Comparison of ENCODE assay signal across 32 cellular contexts in genomic region chr20:732727-733126, GRCh38. TPM values are rescaled to one million over a fixed set of nuclear protein-coding genes. Genes with fewer than 3 reads are reported as not detected.
"Had no signal": no experiment of that assay in that cellular context is flagged by ENCODE, and none has a peak within 500 bp of the region (broad histone marks: within the 10 kb centered on the region; RNA-seq: fewer than 3 reads in every experiment).

No MANE protein-coding gene starts in this region.

- H3K36me3 ChIP-seq: colonic mucosa, esophagus muscularis mucosa, sigmoid colon, thyroid gland, upper lobe of right lung had no signal

- H3K4me2 ChIP-seq: smooth muscle cell had no signal

- DNase-seq: activated CD4-positive, alpha-beta T cell treated with anti-CD3 and anti-CD28 coated beads for 4 hours; activated CD4-positive, alpha-beta T cell treated with anti-CD3 and anti-CD28 coated beads, Interleukin-2, amount 50 U/mL, for 48 hours; activated CD4-positive, CD25-positive, alpha-beta regulatory T cell; activated naive CD4-positive, alpha-beta T cell treated with anti-CD3 and anti-CD28 coated beads, Interleukin-2, amount 10 ng/mL, durations not matched to agents 7 days and 5 days; activated T-cell treated with anti-CD3 and anti-CD28 coated beads, Interleukin-2, amount 50 U/mL, for 48 hours; amygdala; colonic mucosa; effector memory CD8-positive, alpha-beta T cell; hypothalamus; left ventricle myocardium superior; mammary epithelial cell; midbrain; posterior cingulate gyrus; sigmoid colon; stimulated activated CD4-positive, alpha-beta T cell treated with anti-CD3 and anti-CD28 coated beads, Interleukin-2, amount 100 ng/mL, for 48 hours; stimulated activated naive CD4-positive, alpha-beta T cell; substantia nigra; T-helper 9 cell; thyroid gland had no signal

- H3K4me1 Mint-ChIP-seq: activated naive CD4-positive, alpha-beta T cell treated with anti-CD3 and anti-CD28 coated beads, Interleukin-2, amount 10 ng/mL, durations not matched to agents 7 days and 5 days had no signal

- H3K36me3 Mint-ChIP-seq: activated naive CD4-positive, alpha-beta T cell treated with anti-CD3 and anti-CD28 coated beads, Interleukin-2, amount 10 ng/mL, durations not matched to agents 7 days and 5 days had no signal

- H3K9me3 ChIP-seq: colonic mucosa, esophagus muscularis mucosa, sigmoid colon, thyroid gland, upper lobe of right lung had no signal

- FAIRE-seq: bronchial epithelial cell, endothelial cell of umbilical vein, frontal cortex, islet of Langerhans had no signal

- H3K4me3 Mint-ChIP-seq: activated naive CD4-positive, alpha-beta T cell treated with anti-CD3 and anti-CD28 coated beads, Interleukin-2, amount 10 ng/mL, durations not matched to agents 7 days and 5 days; effector memory CD8-positive, alpha-beta T cell had no signal

- H3K4me3 ChIP-seq: colonic mucosa, dorsolateral prefrontal cortex, esophagus muscularis mucosa, sigmoid colon, smooth muscle cell, thyroid gland, upper lobe of right lung had no signal

- H3K4me1 ChIP-seq: colonic mucosa had no signal

- ATAC-seq: effector memory CD8-positive, alpha-beta T cell; left ventricle myocardium superior; upper lobe of right lung had no signal

- H3K27ac ChIP-seq: colonic mucosa, dorsolateral prefrontal cortex, esophagus muscularis mucosa, sigmoid colon, thyroid gland, upper lobe of right lung had no signal

- H3K9me3 Mint-ChIP-seq: activated naive CD4-positive, alpha-beta T cell treated with anti-CD3 and anti-CD28 coated beads, Interleukin-2, amount 10 ng/mL, durations not matched to agents 7 days and 5 days; effector memory CD8-positive, alpha-beta T cell had no signal

- H3K27ac Mint-ChIP-seq: activated naive CD4-positive, alpha-beta T cell treated with anti-CD3 and anti-CD28 coated beads, Interleukin-2, amount 10 ng/mL, durations not matched to agents 7 days and 5 days; effector memory CD8-positive, alpha-beta T cell had no signal

RNA-seq across cellular contexts. Expression of gene SLC52A3, which starts 35.6 kb away (rescaled TPM):
- total RNA-seq: endothelial cell of umbilical vein; mammary epithelial cell; myocyte; T-helper 1 cell treated with Interleukin-12 subunit alpha and Interleukin-12 subunit beta and Interleukin-4 antibody, amounts not matched to agents 30 ng/mL and 1 ng/mL, for 36 hours had no signal
- polyA plus RNA-seq: endothelial cell of umbilical vein, neural cell, smooth muscle cell had no signal

RNA-seq across cellular contexts. Expression of gene SCRT2, which starts 57.1 kb away (rescaled TPM):
- total RNA-seq: bronchial epithelial cell; colonic mucosa; endothelial cell of umbilical vein; esophagus muscularis mucosa; left ventricle myocardium superior; mammary epithelial cell; myocyte; omental fat pad; renal cortical epithelial cell; sigmoid colon; smooth muscle cell; T-helper 1 cell treated with Interleukin-12 subunit alpha and Interleukin-12 subunit beta and Interleukin-4 antibody, amounts not matched to agents 30 ng/mL and 1 ng/mL, for 36 hours; thyroid gland; upper lobe of right lung had no signal
- polyA plus RNA-seq: endothelial cell of umbilical vein, mammary epithelial cell, sigmoid colon, smooth muscle cell had no signal
